12 cellular contexts compared by ENCODE assay signal in genomic region chr1:244735404-244735803, GRCh38.
DNase-seq lines count a peak whose midpoint lies in the region; ATAC-seq and TF ChIP-seq lines count a peak whose summit lies in the region.
"Had no signal": no experiment of that assay in that cellular context is flagged by ENCODE, and none has a peak within 500 bp of the region (broad histone marks: within the 10 kb centered on the region; RNA-seq: fewer than 3 reads in every experiment).

No MANE protein-coding gene starts in this region.

- peak overlapping the region; percentile 12 for H3K27ac Mint-ChIP-seq in activated naive CD8-positive, alpha-beta T cell treated with anti-CD3 and anti-CD28 coated beads, Interleukin-2, amount 10 ng/mL, durations not matched to agents 7 days and 5 days

- DNase-seq in NCI-H146 (lab: John Stamatoyannopoulos, UW) (peak; percentile 47), NCI-H146 treated with DMSO at 0.1 percent for 48 hours (lab: John Stamatoyannopoulos, UW; ENCODE audit: unreplicated experiment) (no peak), LoVo (ENCODE audit: low spot score) (peak; percentile 9), mesendoderm (peak; percentile 22), heart left ventricle (no peak), NCI-H446 (lab: John Stamatoyannopoulos, UW) (no peak)
- no peak for DNase-seq in activated naive CD8-positive, alpha-beta T cell treated with anti-CD3 and anti-CD28 coated beads, Interleukin-2, amount 10 ng/mL, durations not matched to agents 7 days and 5 days
- DNase-seq: activated gamma-delta T cell treated with Interleukin-2 at 50 U/mL for 16 hours; posterior cingulate gyrus; SHP77 treated with DMSO at 0.1 percent for 48 hours; stimulated activated CD4-positive, alpha-beta T cell treated with anti-CD3 and anti-CD28 coated beads, Interleukin-2, amount 100 ng/mL, for 48 hours had no signal

- H2BK15ac ChIP-seq in mesendoderm (replicated peaks; ENCODE audit: low read depth), result no peak overlapping the region

- no peak for ATAC-seq in activated naive CD8-positive, alpha-beta T cell treated with anti-CD3 and anti-CD28 coated beads, Interleukin-2, amount 10 ng/mL, durations not matched to agents 7 days and 5 days (ENCODE audit: low read depth)
- ATAC-seq in heart left ventricle (no peak), GM18867 (IDR thresholded peaks at IDR 0.05; ENCODE audit: unreplicated experiment) (no peak)

- peaks cover 4% of the 10 kb centered on the region for H3K36me3 Mint-ChIP-seq in activated naive CD8-positive, alpha-beta T cell treated with anti-CD3 and anti-CD28 coated beads, Interleukin-2, amount 10 ng/mL, durations not matched to agents 7 days and 5 days

- no peak overlapping the region for H2BK120ac ChIP-seq in mesendoderm (ENCODE audit: low read depth, low read length)

- WGBS in mesendoderm (ENCODE audit: extremely low coverage, insufficient coverage, low lambda C conversion rate), result no CpG with 5 or more reads among the region's 6 CpGs
- WGBS in heart left ventricle, 4 donors, result 94 to 97% (median 95%) methylated on average over 6 of the region's 6 CpGs

- H3K79me1 ChIP-seq in mesendoderm (ENCODE audit: low read length), result no peaks in the 10 kb centered on the region

- H3K27ac ChIP-seq in mesendoderm (ENCODE audit: low read depth, low read length), result no peak overlapping the region
- no peak overlapping the region for H3K27ac ChIP-seq in heart left ventricle

- no peaks in the 10 kb centered on the region for H3K4me1 Mint-ChIP-seq in activated naive CD8-positive, alpha-beta T cell treated with anti-CD3 and anti-CD28 coated beads, Interleukin-2, amount 10 ng/mL, durations not matched to agents 7 days and 5 days

- no peak overlapping the region for H3K4me3 Mint-ChIP-seq in activated naive CD8-positive, alpha-beta T cell treated with anti-CD3 and anti-CD28 coated beads, Interleukin-2, amount 10 ng/mL, durations not matched to agents 7 days and 5 days

- H3K23ac ChIP-seq in mesendoderm (ENCODE audit: low read length), result no peak overlapping the region

- H3K56ac ChIP-seq in mesendoderm (ENCODE audit: low read length), result peak overlapping the region; percentile 5

- POLR2A ChIA-PET in activated naive CD8-positive, alpha-beta T cell treated with anti-CD3 and anti-CD28 coated beads, Interleukin-2, amount 10 ng/mL, durations not matched to agents 7 days and 5 days (lab: Charles Lee), result no interaction called here

- peak overlapping the region; percentile 59 for H2BK5ac ChIP-seq in mesendoderm (ENCODE audit: low read length)

- H3K36me3 ChIP-seq in mesendoderm (ENCODE audit: control insufficient read depth, insufficient read depth, low read length) (no peaks in the 10 kb centered on the region), heart left ventricle (no peaks in the 10 kb centered on the region)

- H3K9me3 ChIP-seq in heart left ventricle, result peaks cover 0 to 11% (median 0%) of the 10 kb centered on the region in 12 donors

- no peak for TF ChIP-seq CTCF in heart left ventricle (IDR thresholded peaks at IDR 0.05)

- intact Hi-C loops in heart left ventricle (cut with DNase I), result no loop called here

- H3K27me3 ChIP-seq in mesendoderm (ENCODE audit: insufficient read depth, low read length, poor library complexity), result no peaks in the 10 kb centered on the region
- H3K27me3 ChIP-seq in heart left ventricle, result peaks cover 0 to 12% (median 0%) of the 10 kb centered on the region in 9 donors

- H3K4ac ChIP-seq in mesendoderm (ENCODE audit: low read depth, low read length), result peak overlapping the region; percentile 56

- no peaks in the 10 kb centered on the region for H3K79me2 ChIP-seq in mesendoderm (ENCODE audit: control insufficient read depth, insufficient read depth, low read length)

- H3K9me3 Mint-ChIP-seq in activated naive CD8-positive, alpha-beta T cell treated with anti-CD3 and anti-CD28 coated beads, Interleukin-2, amount 10 ng/mL, durations not matched to agents 7 days and 5 days, result peaks cover 2% of the 10 kb centered on the region

- H4K5ac ChIP-seq in mesendoderm (ENCODE audit: low read length), result no peak overlapping the region

- H3K4me3 ChIP-seq in mesendoderm (ENCODE audit: low read length) (no peak overlapping the region), heart left ventricle (no peak overlapping the region)

- H2AK5ac ChIP-seq in mesendoderm (ENCODE audit: low read length), result peak overlapping the region; percentile 45

- no peak overlapping the region for H4K8ac ChIP-seq in mesendoderm (ENCODE audit: low read depth, low read length)

- H3K9ac ChIP-seq in mesendoderm (ENCODE audit: low read length), result no peak overlapping the region

- H3K18ac ChIP-seq in mesendoderm (ENCODE audit: low read length), result no peak overlapping the region

- H3K4me2 ChIP-seq in mesendoderm (ENCODE audit: low read length), result no peak overlapping the region

- no peak for TF ChIP-seq POLR2A in heart left ventricle (IDR thresholded peaks at IDR 0.05)

- H3K4me1 ChIP-seq in mesendoderm (ENCODE audit: control insufficient read depth, low read depth, low read length), result peaks cover 2% of the 10 kb centered on the region
- peaks cover 0 to 6% (median 0%) of the 10 kb centered on the region in 12 donors for H3K4me1 ChIP-seq in heart left ventricle

- H3K27me3 Mint-ChIP-seq in activated naive CD8-positive, alpha-beta T cell treated with anti-CD3 and anti-CD28 coated beads, Interleukin-2, amount 10 ng/mL, durations not matched to agents 7 days and 5 days, result peaks cover 8% of the 10 kb centered on the region

Comparison
In these comparisons a context has a peak if more than half of its experiments do, and no peak if none do; other contexts are left out.
1. DNase-seq: peak in NCI-H146 (single experiment), LoVo (single experiment) and mesendoderm (single experiment); none in NCI-H146 treated with DMSO at 0.1 percent for 48 hours (single experiment), activated naive CD8-positive, alpha-beta T cell treated with anti-CD3 and anti-CD28 coated beads, Interleukin-2, amount 10 ng/mL, durations not matched to agents 7 days and 5 days (single experiment), heart left ventricle (0 of 5) and NCI-H446 (0 of 2).